In genomic region chr5:172984244-172984953, GRCh38 we compare ENCODE assay signal across 1 cellular context.
TF ChIP-seq lines count a peak whose summit lies in the region.

No MANE protein-coding gene starts in this region.

TF ChIP-seq in GM12878, 131 proteins besides CTCF, POLR2A, EP300 and RAD21 (continued from another document):
- TF ChIP-seq ATF2 (IDR thresholded peaks at IDR 0.05; ENCODE audit: low read length) (peak; percentile 35; the same call in 1 of the 2 replicates), ZNF384 (IDR thresholded peaks at IDR 0.05; ENCODE audit: borderline replicate concordance, low read depth, low read length) (peak; percentile 78), SMC3 (IDR thresholded peaks at IDR 0.05; ENCODE audit: borderline replicate concordance, low read length) (peak; percentile 60), NKRF (conservative IDR thresholded peaks at IDR 0.05) (peak; percentile 12; the same call in 1 of the 2 replicates), ATF7 (IDR thresholded peaks at IDR 0.05; ENCODE audit: low read depth) (peak; percentile 70), ZNF24 (IDR thresholded peaks at IDR 0.05) (0 out of 2 replicates have a peak, but pooled peaks have one; percentile 38), ZNF217 (IDR thresholded peaks at IDR 0.05) (no peak), BCL3 (IDR thresholded peaks at IDR 0.05; ENCODE audit: borderline replicate concordance, insufficient read depth, low read depth, low read length, poor library complexity, severe bottlenecking) (no peak)
